In the genomic region with DNA sequence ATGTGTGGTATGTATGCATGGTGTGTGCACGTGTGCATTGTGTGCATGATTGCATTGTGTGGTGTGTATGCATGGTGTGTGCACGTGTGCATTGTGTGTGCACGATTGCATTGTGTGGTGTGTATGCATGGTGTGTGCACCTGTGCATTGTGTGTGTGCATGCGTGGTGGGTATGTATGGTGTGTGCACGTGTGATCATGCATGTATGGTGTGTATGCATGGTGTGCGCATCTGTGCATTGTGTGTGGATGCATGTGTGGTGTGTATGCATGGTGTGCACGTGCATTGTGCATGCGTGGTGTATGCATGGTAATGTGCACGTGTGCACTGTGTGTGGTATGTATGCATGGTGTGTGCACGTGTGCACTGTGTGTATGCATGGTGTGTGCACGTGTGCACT, we compare ENCODE assay signal across 1 cellular context.
TF ChIP-seq lines count a peak whose summit lies in the region.

No MANE protein-coding gene starts in this region.

TF ChIP-seq in HepG2, 621 proteins besides CTCF, POLR2A, EP300 and RAD21:
- TF ChIP-seq ATAD3A (CRISPR knock-in tag; IDR thresholded peaks at IDR 0.05), result no peak
- TF ChIP-seq ZFP41 (CRISPR knock-in tag; IDR thresholded peaks at IDR 0.05; ENCODE audit: borderline replicate concordance), result no peak
- TF ChIP-seq ZSCAN31 (CRISPR knock-in tag; IDR thresholded peaks at IDR 0.05; ENCODE audit: low read depth), result no peak
- TF ChIP-seq SMARCE1 (IDR thresholded peaks at IDR 0.05; ENCODE audit: borderline replicate concordance), result no peak
- no peak for TF ChIP-seq THYN1 (CRISPR knock-in tag; IDR thresholded peaks at IDR 0.05; ENCODE audit: borderline replicate concordance, low read depth)
- no peak for TF ChIP-seq DR1 (CRISPR knock-in tag; IDR thresholded peaks at IDR 0.05)
- no peak for TF ChIP-seq ZNF782 (CRISPR knock-in tag; IDR thresholded peaks at IDR 0.05; ENCODE audit: borderline replicate concordance)
- no peak for TF ChIP-seq ZFP90 (CRISPR knock-in tag; IDR thresholded peaks at IDR 0.05; ENCODE audit: borderline replicate concordance)
- no peak for TF ChIP-seq ZNF282 (IDR thresholded peaks at IDR 0.05; ENCODE audit: partially characterized antibody)
- TF ChIP-seq ZNF569 (CRISPR knock-in tag; IDR thresholded peaks at IDR 0.05; ENCODE audit: borderline replicate concordance), result no peak
- TF ChIP-seq, protein P1, sequence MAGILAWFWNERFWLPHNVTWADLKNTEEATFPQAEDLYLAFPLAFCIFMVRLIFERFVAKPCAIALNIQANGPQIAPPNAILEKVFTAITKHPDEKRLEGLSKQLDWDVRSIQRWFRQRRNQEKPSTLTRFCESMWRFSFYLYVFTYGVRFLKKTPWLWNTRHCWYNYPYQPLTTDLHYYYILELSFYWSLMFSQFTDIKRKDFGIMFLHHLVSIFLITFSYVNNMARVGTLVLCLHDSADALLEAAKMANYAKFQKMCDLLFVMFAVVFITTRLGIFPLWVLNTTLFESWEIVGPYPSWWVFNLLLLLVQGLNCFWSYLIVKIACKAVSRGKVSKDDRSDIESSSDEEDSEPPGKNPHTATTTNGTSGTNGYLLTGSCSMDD (CRISPR knock-in tag; IDR thresholded peaks at IDR 0.05), result no peak
- no peak for TF ChIP-seq FOXJ3 (CRISPR knock-in tag; IDR thresholded peaks at IDR 0.05; ENCODE audit: borderline replicate concordance)
- TF ChIP-seq, protein P2, sequence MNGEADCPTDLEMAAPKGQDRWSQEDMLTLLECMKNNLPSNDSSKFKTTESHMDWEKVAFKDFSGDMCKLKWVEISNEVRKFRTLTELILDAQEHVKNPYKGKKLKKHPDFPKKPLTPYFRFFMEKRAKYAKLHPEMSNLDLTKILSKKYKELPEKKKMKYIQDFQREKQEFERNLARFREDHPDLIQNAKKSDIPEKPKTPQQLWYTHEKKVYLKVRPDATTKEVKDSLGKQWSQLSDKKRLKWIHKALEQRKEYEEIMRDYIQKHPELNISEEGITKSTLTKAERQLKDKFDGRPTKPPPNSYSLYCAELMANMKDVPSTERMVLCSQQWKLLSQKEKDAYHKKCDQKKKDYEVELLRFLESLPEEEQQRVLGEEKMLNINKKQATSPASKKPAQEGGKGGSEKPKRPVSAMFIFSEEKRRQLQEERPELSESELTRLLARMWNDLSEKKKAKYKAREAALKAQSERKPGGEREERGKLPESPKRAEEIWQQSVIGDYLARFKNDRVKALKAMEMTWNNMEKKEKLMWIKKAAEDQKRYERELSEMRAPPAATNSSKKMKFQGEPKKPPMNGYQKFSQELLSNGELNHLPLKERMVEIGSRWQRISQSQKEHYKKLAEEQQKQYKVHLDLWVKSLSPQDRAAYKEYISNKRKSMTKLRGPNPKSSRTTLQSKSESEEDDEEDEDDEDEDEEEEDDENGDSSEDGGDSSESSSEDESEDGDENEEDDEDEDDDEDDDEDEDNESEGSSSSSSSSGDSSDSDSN (CRISPR knock-in tag; IDR thresholded peaks at IDR 0.05), result no peak
- TF ChIP-seq ZNF350 (CRISPR knock-in tag; IDR thresholded peaks at IDR 0.05; ENCODE audit: borderline replicate concordance, low read depth), result no peak
- no peak for TF ChIP-seq DNMT3B (CRISPR knock-in tag; conservative IDR thresholded peaks at IDR 0.05)
- peak; percentile 65; the same call in 1 of the 2 replicates for TF ChIP-seq TARDBP (CRISPR knock-in tag; IDR thresholded peaks at IDR 0.05)
- no peak for TF ChIP-seq MTF1 (CRISPR knock-in tag; IDR thresholded peaks at IDR 0.05)
- peak; percentile 20 for TF ChIP-seq HNRNPLL (IDR thresholded peaks at IDR 0.05; ENCODE audit: low read depth, low read length, poor library complexity, severe bottlenecking)
- peak; percentile 51; the same call in 1 of the 2 replicates for TF ChIP-seq ZNF589 (CRISPR knock-in tag; conservative IDR thresholded peaks at IDR 0.05)
- no peak for TF ChIP-seq HIVEP1 (CRISPR knock-in tag; IDR thresholded peaks at IDR 0.05)
- no peak for TF ChIP-seq ZNF761 (CRISPR knock-in tag; conservative IDR thresholded peaks at IDR 0.05)
- TF ChIP-seq ZNF780A (CRISPR knock-in tag; IDR thresholded peaks at IDR 0.05), result no peak
- no peak for TF ChIP-seq ZNF468 (CRISPR knock-in tag; IDR thresholded peaks at IDR 0.05)
- peak; percentile 41 for TF ChIP-seq POLR2AphosphoS5 (IDR thresholded peaks at IDR 0.05; ENCODE audit: low read depth, low read length)
